Comparison of ENCODE assay signal across 24 cellular contexts in genomic region chr2:227614246-227614645, GRCh38. TPM values are rescaled to one million over a fixed set of nuclear protein-coding genes. Genes with fewer than 3 reads are reported as not detected.
"Had no signal": no experiment of that assay in that cellular context is flagged by ENCODE, and none has a peak within 500 bp of the region (broad histone marks: within the 10 kb centered on the region; RNA-seq: fewer than 3 reads in every experiment).

No MANE protein-coding gene starts in this region.

- H3K36me3 ChIP-seq: breast epithelium had no signal

- H3K4me1 Mint-ChIP-seq: activated naive CD4-positive, alpha-beta T cell treated with anti-CD3 and anti-CD28 coated beads, Interleukin-2, amount 50 U/mL, for 24 hours had no signal

- H3K9me3 Mint-ChIP-seq: activated naive CD4-positive, alpha-beta T cell treated with anti-CD3 and anti-CD28 coated beads, Interleukin-2, amount 50 U/mL, for 24 hours; WTC11 had no signal

- H3K27ac Mint-ChIP-seq: activated CD8-positive, alpha-beta T cell treated with anti-CD3 and anti-CD28 coated beads, Interleukin-2, amount 10 ng/mL, durations not matched to agents 7 days and 5 days; activated naive CD4-positive, alpha-beta T cell treated with anti-CD3 and anti-CD28 coated beads, Interleukin-2, amount 50 U/mL, for 24 hours; T-helper 17 cell; WTC11 had no signal

- H3K4me1 ChIP-seq: breast epithelium had no signal

- ATAC-seq: activated CD8-positive, alpha-beta T cell treated with anti-CD3 and anti-CD28 coated beads, Interleukin-2, amount 10 ng/mL, durations not matched to agents 7 days and 5 days; T-helper 17 cell; WTC11 had no signal

- H3K9me3 ChIP-seq: breast epithelium had no signal

- H3K36me3 Mint-ChIP-seq: activated naive CD4-positive, alpha-beta T cell treated with anti-CD3 and anti-CD28 coated beads, Interleukin-2, amount 50 U/mL, for 24 hours; WTC11 had no signal

- H3K4me3 Mint-ChIP-seq: activated CD8-positive, alpha-beta T cell treated with anti-CD3 and anti-CD28 coated beads, Interleukin-2, amount 10 ng/mL, durations not matched to agents 7 days and 5 days; activated naive CD4-positive, alpha-beta T cell treated with anti-CD3 and anti-CD28 coated beads, Interleukin-2, amount 50 U/mL, for 24 hours; T-helper 17 cell; WTC11 had no signal

- DNase-seq: activated CD4-positive, alpha-beta T cell treated with anti-CD3 and anti-CD28 coated beads for 48 hours; activated CD4-positive, alpha-beta T cell treated with anti-CD3 and anti-CD28 coated beads, Interleukin-2, amount 50 U/mL, for 4 hours; activated CD4-positive, CD25-positive, alpha-beta regulatory T cell treated with anti-CD3 and anti-CD28 coated beads, Interleukin-2, amount 50 U/mL, for 72 hours; activated CD8-positive, alpha-beta memory T cell treated with anti-CD3 and anti-CD28 coated beads, Interleukin-2, amount 50 U/mL, for 48 hours; activated CD8-positive, alpha-beta T cell treated with anti-CD3 and anti-CD28 coated beads, Interleukin-2, amount 10 ng/mL, durations not matched to agents 7 days and 5 days; activated T-cell treated with anti-CD3 and anti-CD28 coated beads, Interleukin-2, amount 50 U/mL, for 1 hour; aorta; central memory CD4-positive, alpha-beta T cell; KG1; NCI-H1048; NCI-H1930; NCI-H446; NCI-H526; SIG-M5; T-helper 17 cell; T-helper 9 cell had no signal

- H3K27ac ChIP-seq: breast epithelium, coronary artery had no signal

- H3K4me3 ChIP-seq: breast epithelium, coronary artery had no signal

RNA-seq across cellular contexts. Expression of gene SCYGR3, which starts 0.4 kb away (rescaled TPM):
- total RNA-seq: activated CD8-positive, alpha-beta T cell treated with anti-CD3 and anti-CD28 coated beads, Interleukin-2, amount 10 ng/mL, durations not matched to agents 7 days and 5 days; aorta; breast epithelium; chondrocyte; LHCN-M2; M059J; RPMI7951; T-helper 17 cell; WTC11 had no signal
- polyA plus RNA-seq: aorta had no signal

RNA-seq across cellular contexts. Expression of gene SCYGR4, which starts 3.1 kb away (rescaled TPM):
- total RNA-seq: activated CD8-positive, alpha-beta T cell treated with anti-CD3 and anti-CD28 coated beads, Interleukin-2, amount 10 ng/mL, durations not matched to agents 7 days and 5 days; aorta; breast epithelium; chondrocyte; LHCN-M2; M059J; RPMI7951; WTC11 had no signal
- polyA plus RNA-seq: aorta had no signal

RNA-seq across cellular contexts. Expression of gene SCYGR2, which starts 15.6 kb away (rescaled TPM):
- total RNA-seq: activated CD8-positive, alpha-beta T cell treated with anti-CD3 and anti-CD28 coated beads, Interleukin-2, amount 10 ng/mL, durations not matched to agents 7 days and 5 days; aorta; breast epithelium; chondrocyte; LHCN-M2; M059J; RPMI7951; T-helper 17 cell; WTC11 had no signal
- polyA plus RNA-seq: aorta had no signal

RNA-seq across cellular contexts. Expression of gene SCYGR5, which starts 52.4 kb away (rescaled TPM):
- total RNA-seq: activated CD8-positive, alpha-beta T cell treated with anti-CD3 and anti-CD28 coated beads, Interleukin-2, amount 10 ng/mL, durations not matched to agents 7 days and 5 days; aorta; breast epithelium; chondrocyte; LHCN-M2; M059J; RPMI7951; T-helper 17 cell; WTC11 had no signal
- polyA plus RNA-seq: aorta had no signal
